21 cellular contexts compared by ENCODE assay signal in genomic region chr5:180366303-180366702, GRCh38. TPM values are rescaled to one million over a fixed set of nuclear protein-coding genes. Genes with fewer than 3 reads are reported as not detected.
DNase-seq lines count a peak whose midpoint lies in the region; ATAC-seq lines count a peak whose summit lies in the region.
"Had no signal": no experiment of that assay in that cellular context is flagged by ENCODE, and none has a peak within 500 bp of the region (broad histone marks: within the 10 kb centered on the region; RNA-seq: fewer than 3 reads in every experiment).

No MANE protein-coding gene starts in this region.

- intact Hi-C loops in right cardiac atrium (cut with DNase I) = no loop called here
- intact Hi-C loops in left ventricle myocardium superior (cut with micrococcal nuclease) = no loop called here
- intact Hi-C loops in aorta (cut with DNase I) = no loop called here

- no peak overlapping the region for H3K27ac ChIP-seq in right cardiac atrium (ENCODE audit: low read length)
- H3K27ac ChIP-seq in aorta (ENCODE audit: low read depth in 1 of 2, low read length in 2 of 2) = no peak overlapping the region
- H3K27ac ChIP-seq: epithelial cell of prostate, heart left ventricle, sigmoid colon, WERI-Rb-1 had no signal

- no peaks in the 10 kb centered on the region for H3K36me3 ChIP-seq in aorta (ENCODE audit: control insufficient read depth in 1 of 2, insufficient read depth in 2 of 2, low read length in 1 of 2)
- H3K36me3 ChIP-seq: heart left ventricle, sigmoid colon, WERI-Rb-1 had no signal

- H3K4me3 ChIP-seq in right cardiac atrium (ENCODE audit: low read length) (no peak overlapping the region), aorta (ENCODE audit: low read length in 2 of 2) (no peak overlapping the region)
- H3K4me3 ChIP-seq: heart left ventricle, sigmoid colon had no signal

- DNase-seq in right cardiac atrium (peak in 1 of 3 donors; percentile 68), left ventricle myocardium superior (no peak), cerebellar cortex (ENCODE audit: low spot score) (peak; percentile 36), mucosa of gallbladder (ENCODE audit: low spot score) (peak; percentile 18), aorta (peak in 1 of 2 donors; percentile 69)
- DNase-seq in stimulated activated CD4-positive, alpha-beta T cell treated with anti-CD3 and anti-CD28 coated beads, Interleukin-1b, Interleukin-23, amount 100 ng/mL, for 48 hours = no peak
- DNase-seq: activated effector memory CD4-positive, alpha-beta T cell treated with anti-CD3 and anti-CD28 coated beads, Interleukin-2, amount 50 U/mL, for 16 hours; COR-L47; heart left ventricle; kidney; natural killer cell; NCI-H1105; NCI-H446 treated with DMSO at 0.1 percent for 48 hours; OCI-M1; sigmoid colon; stimulated activated naive CD4-positive, alpha-beta T cell; SW 1271; WERI-Rb-1 had no signal

- H3K9me3 ChIP-seq in right cardiac atrium (ENCODE audit: control insufficient read depth, low read length) = no peaks in the 10 kb centered on the region
- H3K9me3 ChIP-seq in aorta (ENCODE audit: control insufficient read depth, low read length) = no peaks in the 10 kb centered on the region
- H3K9me3 ChIP-seq: heart left ventricle, sigmoid colon had no signal

- no peaks in the 10 kb centered on the region for H3K27me3 ChIP-seq in right cardiac atrium (ENCODE audit: control insufficient read depth, insufficient read depth)
- H3K27me3 ChIP-seq in aorta (ENCODE audit: control insufficient read depth in 1 of 2, insufficient read depth in 2 of 2, low read length in 1 of 2) = no peaks in the 10 kb centered on the region
- H3K27me3 ChIP-seq: sigmoid colon had no signal

- no peaks in the 10 kb centered on the region for H3K4me1 ChIP-seq in right cardiac atrium (ENCODE audit: control insufficient read depth, insufficient read depth, low read length)
- H3K4me1 ChIP-seq in aorta (ENCODE audit: control insufficient read depth in 1 of 2, insufficient read depth in 2 of 2, low read length in 2 of 2) = no peaks in the 10 kb centered on the region
- H3K4me1 ChIP-seq: sigmoid colon had no signal

- ATAC-seq in right cardiac atrium (peak; percentile 67 to 78), left ventricle myocardium superior (no peak), aorta (ENCODE audit: low FRiP score) (peak; percentile 58), HG02798 (IDR thresholded peaks at IDR 0.05; ENCODE audit: poor library complexity, unreplicated experiment) (no peak), HG03457 (IDR thresholded peaks at IDR 0.05; ENCODE audit: unreplicated experiment) (no peak)
- ATAC-seq: heart left ventricle had no signal

- WGBS in right cardiac atrium = 31% methylated on average over 11 of the region's 11 CpGs
- 3 to 4% methylated on average over 11 of the region's 11 CpGs for WGBS in aorta, 2 donors

RNA-seq across cellular contexts. Expression of gene GFPT2, which starts 13.2 kb away (rescaled TPM):
- total RNA-seq in right cardiac atrium = 10 to 100 TPM in 1 of 4 donors, 1 to 10 TPM in 3; 2.3 to 25.6 (median 7.0) TPM
- polyA plus RNA-seq in right cardiac atrium = 5.7 TPM
- total RNA-seq in left ventricle myocardium superior = 15.3 TPM
- total RNA-seq in mucosa of gallbladder = 9.4 TPM
- 10 to 100 TPM; 60.1 to 60.2 TPM for total RNA-seq in aorta
- 1 to 10 TPM; 1.1 to 3.7 TPM for polyA plus RNA-seq in aorta

Comparison
In these comparisons a context has a peak if more than half of its experiments do, and no peak if none do; other contexts are left out.
1. ATAC-seq: peak in right cardiac atrium (2 of 2) and aorta (single experiment); none in left ventricle myocardium superior (single experiment), HG02798 (single experiment) and HG03457 (single experiment).
2. DNase-seq: peak in cerebellar cortex (single experiment) and mucosa of gallbladder (single experiment); none in left ventricle myocardium superior (single experiment) and stimulated activated CD4-positive, alpha-beta T cell treated with anti-CD3 and anti-CD28 coated beads, Interleukin-1b, Interleukin-23, amount 100 ng/mL, for 48 hours (single experiment).